9 cellular contexts compared by ENCODE assay signal in genomic region chr11:131033151-131033651, GRCh38.
DNase-seq lines count a peak whose midpoint lies in the region; ATAC-seq and TF ChIP-seq lines count a peak whose summit lies in the region.
"Had no signal": no experiment of that assay in that cellular context is flagged by ENCODE, and none has a peak within 500 bp of the region (broad histone marks: within the 10 kb centered on the region; RNA-seq: fewer than 3 reads in every experiment).

No MANE protein-coding gene starts in this region.

- TF ChIP-seq CTCF in PC-9 (conservative IDR thresholded peaks at IDR 0.05), result no peak

- DNase-seq in ELR (ENCODE audit: low read depth) (peak; percentile 94), PC-9 (peak; percentile 89 to 92), renal cortical epithelial cell (ENCODE audit: low read depth) (peak; percentile 91), NCI-H128 (lab: John Stamatoyannopoulos, UW; ENCODE audit: unreplicated experiment) (no peak), DMS153 treated with DMSO at 0.1 percent for 48 hours (lab: John Stamatoyannopoulos, UW; ENCODE audit: unreplicated experiment) (no peak)
- no peak for DNase-seq in activated CD4-positive, alpha-beta T cell treated with anti-CD3 and anti-CD28 coated beads for 4 hours
- DNase-seq: NCI-H1048 had no signal

- no TSS peak for BruUV-seq in PC-9 (replicated peaks; lab: Mats Ljungman, UMichigan)

- H3K27ac ChIP-seq in PC-9, result peak overlapping the region; percentile 90

- H3K36me3 ChIP-seq in PC-9 (ENCODE audit: low read depth), result no peaks in the 10 kb centered on the region

- H3K4me1 ChIP-seq in PC-9 (replicated peaks; ENCODE audit: insufficient read depth), result peaks cover 25% of the 10 kb centered on the region

- no peaks in the 10 kb centered on the region for H4K20me1 ChIP-seq in PC-9 (ENCODE audit: insufficient read depth)

- H3F3A ChIP-seq in PC-9 (ENCODE audit: insufficient read depth, low read depth), result peaks cover 20% of the 10 kb centered on the region; the same call in 1 of the 2 replicates

- ATAC-seq in esophagus mucosa (peak; percentile 98), GM19035 (IDR thresholded peaks at IDR 0.05; ENCODE audit: unreplicated experiment) (no peak)

- H3K9me2 ChIP-seq in PC-9 (ENCODE audit: insufficient read depth), result no peaks in the 10 kb centered on the region

- 0 out of 2 replicates have a peak, but pooled peaks cover 5% of the 10 kb centered on the region for H3K9me3 ChIP-seq in PC-9 (ENCODE audit: insufficient read depth, low read depth)

- intact Hi-C loops in PC-9 (cut with micrococcal nuclease; ENCODE audit: unreplicated experiment), result loop anchor here (1.0 kb wide), 4 partner anchors 8 to 453 kb away; no protein-coding TSS in a partner anchor

- peak overlapping the region; percentile 72 for H3K4me2 ChIP-seq in PC-9

- POLR2A ChIA-PET in PC-9 (lab: Charles Lee; ENCODE audit: unreplicated experiment), result no interaction called here

- peak overlapping the region; percentile 72 for H2AFZ ChIP-seq in PC-9

- no peak overlapping the region; the same call in 1 of the 2 replicates for H3K4me3 ChIP-seq in PC-9

- CTCF ChIA-PET in PC-9 (lab: Charles Lee), result no interaction called here

- H3K27me3 ChIP-seq in PC-9 (ENCODE audit: insufficient read depth, low read depth), result no peaks in the 10 kb centered on the region

- no peaks in the 10 kb centered on the region for H3K79me2 ChIP-seq in PC-9 (ENCODE audit: low read depth)

Comparison
In these comparisons a context has a peak if more than half of its experiments do, and no peak if none do; other contexts are left out.
1. DNase-seq: peak in ELR (single experiment), PC-9 (2 of 2) and renal cortical epithelial cell (single experiment); none in NCI-H128 (single experiment), DMS153 treated with DMSO at 0.1 percent for 48 hours (single experiment) and activated CD4-positive, alpha-beta T cell treated with anti-CD3 and anti-CD28 coated beads for 4 hours (0 of 2).